ENCODE assay signal across 11 cellular contexts in the genomic region with DNA sequence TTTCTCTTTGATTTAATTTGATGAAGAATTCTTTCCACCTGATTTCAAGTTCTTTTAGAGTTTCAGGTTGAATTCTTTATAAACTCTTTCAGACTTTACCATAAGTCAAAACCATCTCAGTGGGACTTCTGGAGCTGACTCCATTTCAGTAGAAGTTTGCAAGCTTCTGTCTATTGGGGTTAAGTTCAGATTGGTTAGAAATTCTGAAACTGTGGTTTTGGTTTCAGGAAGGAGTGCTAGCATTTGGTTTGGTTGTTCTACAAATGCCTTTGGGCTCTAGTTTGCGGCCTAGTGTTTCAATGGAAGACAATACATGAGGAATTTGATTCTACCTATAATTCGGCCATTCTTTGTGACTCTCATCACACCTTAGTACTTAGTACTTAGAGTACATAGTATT.
DNase-seq lines count a peak whose midpoint lies in the region; ATAC-seq lines count a peak whose summit lies in the region.
"Had no signal": no experiment of that assay in that cellular context is flagged by ENCODE, and none has a peak within 500 bp of the region (broad histone marks: within the 10 kb centered on the region; RNA-seq: fewer than 3 reads in every experiment).

No MANE protein-coding gene starts in this region.

- no peaks in the 10 kb centered on the region for H3K36me3 Mint-ChIP-seq in stimulated activated naive B cell treated with anti-CD40 and anti-IgM and Interleukin-4, amounts not matched to agents 10 μg/mL and 1 μg/mL and 100 μg/mL, for 72 hours
- H3K36me3 Mint-ChIP-seq: CD4-positive, CD25-positive, alpha-beta regulatory T cell; neural progenitor cell had no signal

- H3K4me1 Mint-ChIP-seq in stimulated activated naive B cell treated with anti-CD40 and anti-IgM and Interleukin-4, amounts not matched to agents 10 μg/mL and 1 μg/mL and 100 μg/mL, for 72 hours, result peaks cover 19 to 43% of the 10 kb centered on the region in 2 donors
- H3K4me1 Mint-ChIP-seq: neural progenitor cell had no signal

- H3K27ac Mint-ChIP-seq in stimulated activated naive B cell treated with anti-CD40 and anti-IgM and Interleukin-4, amounts not matched to agents 10 μg/mL and 1 μg/mL and 100 μg/mL, for 72 hours, result no peak overlapping the region
- H3K27ac Mint-ChIP-seq: activated B cell treated with CpG ODN at 0.5 μM for 24 hours; CD4-positive, CD25-positive, alpha-beta regulatory T cell; neural progenitor cell had no signal

- no peaks in the 10 kb centered on the region for H3K27me3 Mint-ChIP-seq in stimulated activated naive B cell treated with anti-CD40 and anti-IgM and Interleukin-4, amounts not matched to agents 10 μg/mL and 1 μg/mL and 100 μg/mL, for 72 hours
- H3K27me3 Mint-ChIP-seq: activated B cell treated with CpG ODN at 0.5 μM for 24 hours had no signal

- peaks cover 0 to 2% of the 10 kb centered on the region in 2 donors for H3K9me3 Mint-ChIP-seq in stimulated activated naive B cell treated with anti-CD40 and anti-IgM and Interleukin-4, amounts not matched to agents 10 μg/mL and 1 μg/mL and 100 μg/mL, for 72 hours
- H3K9me3 Mint-ChIP-seq: activated B cell treated with CpG ODN at 0.5 μM for 24 hours, neural progenitor cell had no signal

- ATAC-seq in GM19035 (IDR thresholded peaks at IDR 0.05; ENCODE audit: unreplicated experiment) (peak; percentile 61), GM21723 (IDR thresholded peaks at IDR 0.05; ENCODE audit: unreplicated experiment) (peak; percentile 81), HG03103 (IDR thresholded peaks at IDR 0.05; ENCODE audit: low read depth, unreplicated experiment) (peak; percentile 68)
- ATAC-seq in stimulated activated naive B cell treated with anti-CD40 and anti-IgM and Interleukin-4, amounts not matched to agents 10 μg/mL and 1 μg/mL and 100 μg/mL, for 72 hours (replicated peaks), result peak; percentile 54 to 59

- no peak for DNase-seq in stimulated activated naive B cell treated with anti-CD40 and anti-IgM and Interleukin-4, amounts not matched to agents 10 μg/mL and 1 μg/mL and 100 μg/mL, for 72 hours
- DNase-seq in glomerular visceral epithelial cell (ENCODE audit: extremely low spot score), result no peak
- no peak for DNase-seq in RKO (ENCODE audit: low spot score)
- DNase-seq in stimulated activated naive CD4-positive, alpha-beta T cell (lab: John Stamatoyannopoulos, UW), result no peak
- DNase-seq: activated B cell treated with CpG ODN at 0.5 μM for 24 hours; adrenal gland; CD4-positive, CD25-positive, alpha-beta regulatory T cell had no signal

- H3K4me3 Mint-ChIP-seq in stimulated activated naive B cell treated with anti-CD40 and anti-IgM and Interleukin-4, amounts not matched to agents 10 μg/mL and 1 μg/mL and 100 μg/mL, for 72 hours, result no peak overlapping the region
- H3K4me3 Mint-ChIP-seq: activated B cell treated with CpG ODN at 0.5 μM for 24 hours; CD4-positive, CD25-positive, alpha-beta regulatory T cell; neural progenitor cell had no signal
